ENCODE assay signal across 8 cellular contexts in genomic region chr6:25006565-25007001, GRCh38.
A peak's percentile ranks its signal among the peaks of the same experiment; 100 is the strongest.
DNase-seq lines count a peak whose midpoint lies in the region; ATAC-seq, FAIRE-seq and TF ChIP-seq lines count a peak whose summit lies in the region.

No MANE protein-coding gene starts in this region.

- no peaks in the 10 kb centered on the region for H3K9me3 Mint-ChIP-seq in activated CD8-positive, alpha-beta T cell treated with anti-CD3 and anti-CD28 coated beads, Interleukin-2, amount 10 ng/mL, durations not matched to agents 7 days and 5 days (ENCODE audit: insufficient read depth)

- H3K4me1 Mint-ChIP-seq in activated CD8-positive, alpha-beta T cell treated with anti-CD3 and anti-CD28 coated beads, Interleukin-2, amount 10 ng/mL, durations not matched to agents 7 days and 5 days (ENCODE audit: low read depth): peaks cover 82% of the 10 kb centered on the region

- FAIRE-seq in urothelium cell line (lab: Jason Lieb, UNC): no peak

- intact Hi-C loops in sciatic nerve (cut with DNase I): no loop called here

- POLR2A ChIA-PET in activated CD8-positive, alpha-beta T cell treated with anti-CD3 and anti-CD28 coated beads, Interleukin-2, amount 10 ng/mL, durations not matched to agents 7 days and 5 days (lab: Charles Lee): interaction anchor here (0.6 to 1.9 kb wide), 15 partner anchors 12 to 225 kb away, joined by 3 to 15 read pairs (median 3); partner anchors contain the start of gene RIPOR2

- peak; percentile 84 for ATAC-seq in activated CD8-positive, alpha-beta T cell treated with anti-CD3 and anti-CD28 coated beads, Interleukin-2, amount 10 ng/mL, durations not matched to agents 7 days and 5 days
- peak; percentile 82 for ATAC-seq in sciatic nerve
- no peak for ATAC-seq in HG03108 (IDR thresholded peaks at IDR 0.05; ENCODE audit: unreplicated experiment)
- ATAC-seq in HG03280 (IDR thresholded peaks at IDR 0.05; ENCODE audit: unreplicated experiment): no peak

- in situ Hi-C loops in KBM-7 (cut with MboI; ENCODE audit: low pct_unique_long_range_greater_than_20kb, low sequenced_read_pairs): no loop called here

- TF ChIP-seq CTCF in GM10266 (IDR thresholded peaks at IDR 0.05; ENCODE audit: control insufficient read depth, insufficient read depth, low read depth, missing control alignments): no peak

- no peaks in the 10 kb centered on the region for H3K27me3 Mint-ChIP-seq in activated CD8-positive, alpha-beta T cell treated with anti-CD3 and anti-CD28 coated beads, Interleukin-2, amount 10 ng/mL, durations not matched to agents 7 days and 5 days (ENCODE audit: low read depth)

- peak overlapping the region; percentile 92 for H3K27ac Mint-ChIP-seq in activated CD8-positive, alpha-beta T cell treated with anti-CD3 and anti-CD28 coated beads, Interleukin-2, amount 10 ng/mL, durations not matched to agents 7 days and 5 days

- CTCF ChIA-PET in activated CD8-positive, alpha-beta T cell treated with anti-CD3 and anti-CD28 coated beads, Interleukin-2, amount 10 ng/mL, durations not matched to agents 7 days and 5 days (lab: Charles Lee): interaction anchor here (0.6 to 5.7 kb wide), 21 partner anchors 9 to 149 kb away, joined by 3 to 70 read pairs (median 4); partner anchors contain the start of gene RIPOR2

- peak overlapping the region; percentile 58 for H3K4me3 Mint-ChIP-seq in activated CD8-positive, alpha-beta T cell treated with anti-CD3 and anti-CD28 coated beads, Interleukin-2, amount 10 ng/mL, durations not matched to agents 7 days and 5 days

- peak; percentile 15 for DNase-seq in GM10266 (ENCODE audit: extremely low spot score)
- DNase-seq in KBM-7: peak; percentile 93
- peak; percentile 76 for DNase-seq in activated CD8-positive, alpha-beta T cell treated with anti-CD3 and anti-CD28 coated beads, Interleukin-2, amount 10 ng/mL, durations not matched to agents 7 days and 5 days
- peak; percentile 67 for DNase-seq in germinal center (ENCODE audit: low spot score)
- DNase-seq in sciatic nerve (ENCODE audit: low spot score): no peak
- DNase-seq in urothelium cell line (ENCODE audit: low spot score): no peak

- H3K36me3 Mint-ChIP-seq in activated CD8-positive, alpha-beta T cell treated with anti-CD3 and anti-CD28 coated beads, Interleukin-2, amount 10 ng/mL, durations not matched to agents 7 days and 5 days (ENCODE audit: low read depth): peaks cover 54% of the 10 kb centered on the region

Comparison
In these comparisons a context has a peak if more than half of its experiments do, and no peak if none do; other contexts are left out.
1. DNase-seq: peak in GM10266 (single experiment), KBM-7 (single experiment), activated CD8-positive, alpha-beta T cell treated with anti-CD3 and anti-CD28 coated beads, Interleukin-2, amount 10 ng/mL, durations not matched to agents 7 days and 5 days (single experiment) and germinal center (single experiment); none in sciatic nerve (single experiment) and urothelium cell line (single experiment).
2. ATAC-seq: peak in activated CD8-positive, alpha-beta T cell treated with anti-CD3 and anti-CD28 coated beads, Interleukin-2, amount 10 ng/mL, durations not matched to agents 7 days and 5 days (single experiment) and sciatic nerve (single experiment); none in HG03108 (single experiment) and HG03280 (single experiment).